In genomic region chr1:186375152-186375928, GRCh38 we compare ENCODE assay signal across 8 cellular contexts. TPM values are rescaled to one million over a fixed set of nuclear protein-coding genes. Genes with fewer than 3 reads are reported as not detected.
DNase-seq lines count a peak whose midpoint lies in the region; TF ChIP-seq lines count a peak whose summit lies in the region.

ODR4 (plus strand) TSS chr1:186375838; CDS start chr1:186379786, 3,948 bp downstream.
TPR (minus strand) TSS chr1:186375253; CDS start chr1:186375028, 225 bp downstream.

- H3K36me3 Mint-ChIP-seq in H9 (ENCODE audit: insufficient read depth in 1 of 3, low read depth in 3 of 3) (peaks cover 21 to 34% (median 32%) of the 10 kb centered on the region in 3 experiments), neural crest cell (ENCODE audit: low read depth) (peaks cover 13% of the 10 kb centered on the region)

- in situ Hi-C loops in G401 (cut with HindIII; ENCODE audit: low sequenced_read_pairs): no loop called here

- H3K56ac ChIP-seq in H9 (ENCODE audit: insufficient read length, low read depth, low read length): no peak within 1 kb of the TSS

- H4K20me1 ChIP-seq in H9 (ENCODE audit: control insufficient read depth, insufficient read depth, insufficient read length): no peaks in the 10 kb centered on the region

- no peak within 1 kb of the TSS for H2AK5ac ChIP-seq in H9 (ENCODE audit: insufficient read length, low read length)

- peak within 1 kb of the TSS; percentile 85 for H3K4me3 ChIP-seq in MG63
- peak within 1 kb of the TSS; percentile 94 for H3K4me3 ChIP-seq in fibroblast of villous mesenchyme (ENCODE audit: low read depth, low read length)

- peak within 1 kb of the TSS; percentile 15 for H2BK5ac ChIP-seq in H9 (ENCODE audit: insufficient read length, low read length)

- H2AFZ ChIP-seq in H9 (ENCODE audit: low read length): peak within 1 kb of the TSS; percentile 83

- H3K27me3 ChIP-seq in H9 (ENCODE audit: insufficient read depth, low read length) (no peaks in the 10 kb centered on the region), MG63 (no peaks in the 10 kb centered on the region)

- peak; percentile 89 for TF ChIP-seq CTCF in H9 (conservative IDR thresholded peaks at IDR 0.05)
- TF ChIP-seq CTCF in fibroblast of villous mesenchyme (IDR thresholded peaks at IDR 0.05; ENCODE audit: insufficient read depth, low read depth, low read length): peak; percentile 80
- TF ChIP-seq CTCF in neural crest cell (conservative IDR thresholded peaks at IDR 0.05): peak; percentile 92

- no peak within 1 kb of the TSS for H2BK15ac ChIP-seq in H9 (ENCODE audit: low read depth, low read length)

- H3K27ac Mint-ChIP-seq in H9 (peak within 1 kb of the TSS; percentile 100), neural crest cell (ENCODE audit: unreplicated experiment) (peak within 1 kb of the TSS; percentile 99)

- H3K18ac ChIP-seq in H9 (ENCODE audit: insufficient read length, low read depth, low read length): peak within 1 kb of the TSS; percentile 97

- DNase-seq in G401 (ENCODE audit: low spot score) (peak; percentile 99), H9 (peak; percentile 98), MG63 (peak; percentile 99), SIG-M5 (lab: John Stamatoyannopoulos, UW) (peak; percentile 99), activated gamma-delta T cell treated with Interleukin-2 at 50 U/mL for 16 hours (peak; percentile 94), fibroblast of villous mesenchyme (ENCODE audit: low read depth) (peak; percentile 100), neural crest cell (ENCODE audit: low read depth, low spot score) (peak; percentile 95), stromal cell of bone marrow (ENCODE audit: low read depth) (peak; percentile 99)

- H3K9me3 ChIP-seq in H9 (ENCODE audit: control insufficient read depth, low read depth, low read length): no peaks in the 10 kb centered on the region
- no peaks in the 10 kb centered on the region for H3K9me3 ChIP-seq in MG63

- peak within 1 kb of the TSS; percentile 96 to 100 for H3K4me3 Mint-ChIP-seq in H9
- H3K4me3 Mint-ChIP-seq in neural crest cell: peak within 1 kb of the TSS; percentile 97

- H3K4ac ChIP-seq in H9 (ENCODE audit: low read depth, low read length): no peak within 1 kb of the TSS; the same call in 1 of the 2 replicates

- H3K27me3 Mint-ChIP-seq in H9 (ENCODE audit: low read depth) (no peaks in the 10 kb centered on the region; the same call in 1 of the 2 replicates), neural crest cell (ENCODE audit: low read depth) (no peaks in the 10 kb centered on the region)

- no peak within 1 kb of the TSS for H3K23ac ChIP-seq in H9 (ENCODE audit: insufficient read length, low read depth, low read length)

- no peaks in the 10 kb centered on the region for H3K4me1 ChIP-seq in H9 (ENCODE audit: insufficient read depth, low read length)

- no peaks in the 10 kb centered on the region for H3K79me1 ChIP-seq in H9 (ENCODE audit: insufficient read depth, low read depth, low read length, poor library complexity, severe bottlenecking)

- H3T11ph ChIP-seq in H9 (ENCODE audit: low read length): peak within 1 kb of the TSS; percentile 57

- peak within 1 kb of the TSS; percentile 99 for H3K14ac ChIP-seq in H9 (ENCODE audit: insufficient read depth, low read length)

- H3K23me2 ChIP-seq in H9 (ENCODE audit: insufficient read length, low read depth, low read length, poor library complexity, severe bottlenecking): no peaks in the 10 kb centered on the region

- H3K4me1 Mint-ChIP-seq in H9 (no peaks in the 10 kb centered on the region), neural crest cell (peaks cover 30% of the 10 kb centered on the region)

- peaks cover 19% of the 10 kb centered on the region; the same call in 1 of the 2 replicates for H3K79me2 ChIP-seq in H9 (ENCODE audit: insufficient read depth, low read length)

- no peak within 1 kb of the TSS for H4K8ac ChIP-seq in H9 (replicated peaks; ENCODE audit: insufficient read length, low read depth, low read length)

- H2BK120ac ChIP-seq in H9 (ENCODE audit: low read depth, low read length, poor library complexity, severe bottlenecking): no peak within 1 kb of the TSS

- H3K9me3 Mint-ChIP-seq in H9 (peaks cover 0 to 2% of the 10 kb centered on the region in 2 experiments; a peak in 1 of 5 replicates), neural crest cell (no peaks in the 10 kb centered on the region)

- peak within 1 kb of the TSS; percentile 84 for H3K4me2 ChIP-seq in H9 (ENCODE audit: insufficient read depth, insufficient read length, low read length)

- H3K36me3 ChIP-seq in MG63: peaks cover 46% of the 10 kb centered on the region

- H2BK20ac ChIP-seq in H9 (ENCODE audit: low read depth, low read length, poor library complexity, severe bottlenecking): no peak within 1 kb of the TSS

- H4K91ac ChIP-seq in H9 (ENCODE audit: insufficient read length, low read depth, low read length): no peak within 1 kb of the TSS

- peak within 1 kb of the TSS; percentile 55 for H3K27ac ChIP-seq in H9 (ENCODE audit: insufficient read length, low read depth, low read length)

- no peak within 1 kb of the TSS for H2BK12ac ChIP-seq in H9 (ENCODE audit: insufficient read length, low read depth, low read length)

- H4K5ac ChIP-seq in H9 (ENCODE audit: insufficient read length, low read depth, low read length): no peak within 1 kb of the TSS

- peak within 1 kb of the TSS; percentile 90 for H3K9ac ChIP-seq in H9 (ENCODE audit: extremely low read depth, insufficient read length, low read length)

- no CpG with 5 or more reads among the region's 60 CpGs for WGBS in H9 (ENCODE audit: extremely low coverage, insufficient read length, low lambda C conversion rate)

RNA-seq across cellular contexts. Expression of gene ODR4, which starts in this region (rescaled TPM):
- 12.4 and 29.5 TPM in 2 replicates for total RNA-seq in G401 (2014; rRNA removed; shearing (Covaris generic))
- total RNA-seq in H9 (2021): 15.9 and 17.1 TPM in 2 replicates
- total RNA-seq in MG63 (2014; rRNA removed; shearing (Covaris generic); ENCODE audit: low replicate concordance): 12.7 and 15.0 TPM in 2 replicates
- total RNA-seq in fibroblast of villous mesenchyme: 19.6 and 25.9 TPM in 2 replicates
- total RNA-seq in neural crest cell: 18.3 and 22.2 TPM in 2 replicates

RNA-seq across cellular contexts. Expression of gene TPR, which starts in this region (rescaled TPM):
- 48.3 and 53.6 TPM in 2 replicates for total RNA-seq in G401 (2014; rRNA removed; shearing (Covaris generic))
- total RNA-seq in H9 (2021) (100 and 107 TPM in 2 replicates), fibroblast of villous mesenchyme (54.4 and 63.5 TPM in 2 replicates), neural crest cell (133 and 135 TPM in 2 replicates)
- total RNA-seq in MG63 (2014; rRNA removed; shearing (Covaris generic); ENCODE audit: low replicate concordance): 23.2 and 40.3 TPM in 2 replicates

Comparison
In these comparisons a context has a peak if more than half of its experiments do, and no peak if none do; other contexts are left out.
1. Peak in every context shown above with its lines: DNase-seq, H3K4me3 ChIP-seq and H3K27ac ChIP-seq.